ENCODE assay signal across 21 cellular contexts in genomic region chr4:73705721-73706120, GRCh38. TPM values are rescaled to one million over a fixed set of nuclear protein-coding genes. Genes with fewer than 3 reads are reported as not detected.
DNase-seq lines count a peak whose midpoint lies in the region; ATAC-seq, FAIRE-seq and TF ChIP-seq lines count a peak whose summit lies in the region.
"Had no signal": no experiment of that assay in that cellular context is flagged by ENCODE, and none has a peak within 500 bp of the region (broad histone marks: within the 10 kb centered on the region; RNA-seq: fewer than 3 reads in every experiment).

No MANE protein-coding gene starts in this region.

- H3K9me3 ChIP-seq in GM23248 (ENCODE audit: low read depth) (no peaks in the 10 kb centered on the region), PC-9 (ENCODE audit: insufficient read depth, low read depth) (peaks cover 4% of the 10 kb centered on the region; the same call in 1 of the 2 replicates), endothelial cell of umbilical vein (replicated peaks; ENCODE audit: control insufficient read depth, insufficient read depth, low read length) (no peaks in the 10 kb centered on the region)
- H3K9me3 ChIP-seq: testis had no signal

- no peak for FAIRE-seq in endothelial cell of umbilical vein (lab: Jason Lieb, UNC)

- peaks cover 70% of the 10 kb centered on the region for H3K4me1 Mint-ChIP-seq in osteocyte (ENCODE audit: unreplicated experiment)

- H2AFZ ChIP-seq in GM23248 (no peak overlapping the region), PC-9 (no peak overlapping the region), endothelial cell of umbilical vein (ENCODE audit: low read depth, low read length) (no peak overlapping the region)

- H4K20me1 ChIP-seq in GM23248 (ENCODE audit: insufficient read depth) (no peaks in the 10 kb centered on the region), PC-9 (ENCODE audit: insufficient read depth) (no peaks in the 10 kb centered on the region), endothelial cell of umbilical vein (replicated peaks; ENCODE audit: control insufficient read depth, extremely low read depth, insufficient read depth, low read length) (no peaks in the 10 kb centered on the region)

- no peaks in the 10 kb centered on the region for H3K36me3 Mint-ChIP-seq in osteocyte (ENCODE audit: unreplicated experiment)
- H3K36me3 Mint-ChIP-seq: activated naive CD4-positive, alpha-beta T cell treated with anti-CD3 and anti-CD28 coated beads, Interleukin-2, amount 50 U/mL, for 72 hours; CD8-positive, alpha-beta T cell had no signal

- H3K4me3 ChIP-seq in GM23248 (no peak overlapping the region), PC-9 (no peak overlapping the region), endothelial cell of umbilical vein (replicated peaks in 1 of 3; ENCODE audit: insufficient read depth in 1 of 3, low read depth in 1 of 3, low read length in 3 of 3) (no peak overlapping the region)
- H3K4me3 ChIP-seq: testis had no signal

- TF ChIP-seq CTCF in PC-9 (conservative IDR thresholded peaks at IDR 0.05) (no peak), endothelial cell of umbilical vein (IDR thresholded peaks at IDR 0.05; ENCODE audit: extremely low read depth in 1 of 2, insufficient read depth in 1 of 2, low read depth in 1 of 2, low read length in 2 of 2) (no peak), osteocyte (IDR thresholded peaks at IDR 0.05) (no peak)

- DNase-seq in GM23248 (peak; percentile 34), PC-9 (no peak), endothelial cell of umbilical vein (ENCODE audit: low read depth, low spot score) (no peak), osteocyte (ENCODE audit: extremely low spot score, unreplicated experiment) (no peak), NCI-H1417 (lab: John Stamatoyannopoulos, UW) (no peak), islet precursor cell (no peak)
- DNase-seq in stimulated activated CD4-positive, alpha-beta T cell treated with anti-CD3 and anti-CD28 coated beads, Interleukin-12 subunit alpha, Interleukin-12 subunit beta, amount 100 ng/mL, for 4 hours: no peak
- DNase-seq: activated CD4-positive, alpha-beta T cell treated with anti-CD3 and anti-CD28 coated beads, Interleukin-2, amount 10 ng/mL, durations not matched to agents 24 days and 14 days; CD8-positive, alpha-beta T cell; effector memory CD4-positive, alpha-beta T cell; KBM-7; NCI-H1694 treated with DMSO at 0.1 percent for 48 hours; NCI-H526 treated with DMSO at 0.1 percent for 48 hours; nephron progenitor cell; SHP77 treated with DMSO at 0.1 percent for 48 hours; stimulated activated CD4-positive, alpha-beta T cell treated with anti-CD3 and anti-CD28 coated beads, Interleukin-1b, Interleukin-23, amount 100 ng/mL, for 48 hours; T-helper 1 cell; testis had no signal

- H3K4me1 ChIP-seq in GM23248 (ENCODE audit: insufficient read depth): peaks cover 66% of the 10 kb centered on the region
- H3K4me1 ChIP-seq in PC-9 (replicated peaks; ENCODE audit: insufficient read depth): peaks cover 52% of the 10 kb centered on the region
- peaks cover 64% of the 10 kb centered on the region for H3K4me1 ChIP-seq in endothelial cell of umbilical vein (ENCODE audit: control insufficient read depth, extremely low read depth, insufficient read depth, low read length)
- H3K4me1 ChIP-seq: testis had no signal

- intact Hi-C loops in PC-9 (cut with micrococcal nuclease; ENCODE audit: unreplicated experiment) (loop anchor here (2.0 kb wide), 1 partner anchor 29 kb away; no protein-coding TSS in a partner anchor), endothelial cell of umbilical vein (cut with micrococcal nuclease) (loop anchor here (2.0 kb wide), 1 partner anchor 27 kb away; no protein-coding TSS in a partner anchor)

- H3K9ac ChIP-seq in GM23248 (no peak overlapping the region), endothelial cell of umbilical vein (replicated peaks; ENCODE audit: extremely low read depth, insufficient read depth, low read length) (no peak overlapping the region)

- peak overlapping the region; percentile 71 for H3K27ac Mint-ChIP-seq in osteocyte (ENCODE audit: unreplicated experiment)
- H3K27ac Mint-ChIP-seq: activated CD4-positive, alpha-beta T cell treated with anti-CD3 and anti-CD28 coated beads, Interleukin-2, amount 10 ng/mL, durations not matched to agents 24 days and 14 days; activated naive CD4-positive, alpha-beta T cell treated with anti-CD3 and anti-CD28 coated beads, Interleukin-2, amount 50 U/mL, for 72 hours; CD8-positive, alpha-beta T cell; nephron progenitor cell had no signal

- H3K27ac ChIP-seq in GM23248 (peak overlapping the region; percentile 93), PC-9 (peak overlapping the region; percentile 99), endothelial cell of umbilical vein (ENCODE audit: insufficient read depth, low read depth, low read length) (peak overlapping the region; percentile 70)
- H3K27ac ChIP-seq: testis had no signal

- H3K27me3 ChIP-seq in GM23248 (replicated peaks; ENCODE audit: insufficient read depth) (no peaks in the 10 kb centered on the region), PC-9 (ENCODE audit: insufficient read depth, low read depth) (no peaks in the 10 kb centered on the region), endothelial cell of umbilical vein (ENCODE audit: control insufficient read depth in 2 of 2, insufficient read depth in 2 of 2, low read length in 2 of 2) (no peaks in the 10 kb centered on the region)
- H3K27me3 ChIP-seq: testis had no signal

- H3K9me1 ChIP-seq in endothelial cell of umbilical vein (replicated peaks; ENCODE audit: control insufficient read depth, extremely low read depth, insufficient read depth, low read length): no peaks in the 10 kb centered on the region

- H3K36me3 ChIP-seq in GM23248 (ENCODE audit: low read depth): no peaks in the 10 kb centered on the region
- no peaks in the 10 kb centered on the region for H3K36me3 ChIP-seq in PC-9 (ENCODE audit: low read depth)
- no peaks in the 10 kb centered on the region for H3K36me3 ChIP-seq in endothelial cell of umbilical vein (ENCODE audit: control insufficient read depth in 2 of 2, extremely low read depth in 1 of 2, insufficient read depth in 2 of 2, low read length in 2 of 2)

- in situ Hi-C loops in GM23248 (cut with MboI): no loop called here

- 92 to 100% methylated on average over 1 of the region's 1 CpG for WGBS in GM23248 (ENCODE audit: low coverage in 1 of 2, low lambda C conversion rate in 2 of 2, missing lambda C conversion rate in 2 of 2), 2 experiments

- no peak overlapping the region for H3K4me3 Mint-ChIP-seq in osteocyte (ENCODE audit: unreplicated experiment)
- H3K4me3 Mint-ChIP-seq: activated CD4-positive, alpha-beta T cell treated with anti-CD3 and anti-CD28 coated beads, Interleukin-2, amount 10 ng/mL, durations not matched to agents 24 days and 14 days; CD8-positive, alpha-beta T cell; nephron progenitor cell had no signal

- H3K9me2 ChIP-seq in GM23248 (ENCODE audit: insufficient read depth) (no peaks in the 10 kb centered on the region), PC-9 (ENCODE audit: insufficient read depth) (no peaks in the 10 kb centered on the region)

- BruUV-seq in PC-9 (replicated peaks; lab: Mats Ljungman, UMichigan) (no TSS peak), endothelial cell of umbilical vein (replicated peaks; lab: Mats Ljungman, UMichigan) (no TSS peak)

- POLR2A ChIA-PET in PC-9 (lab: Charles Lee; ENCODE audit: unreplicated experiment): no interaction called here
- POLR2A ChIA-PET in endothelial cell of umbilical vein (lab: Charles Lee): no interaction called here

- H3K79me2 ChIP-seq in GM23248 (ENCODE audit: insufficient read depth) (no peaks in the 10 kb centered on the region), PC-9 (ENCODE audit: low read depth) (no peaks in the 10 kb centered on the region), endothelial cell of umbilical vein (ENCODE audit: control insufficient read depth, insufficient read depth, low read length) (no peaks in the 10 kb centered on the region)

- CTCF ChIA-PET in PC-9 (lab: Charles Lee): no interaction called here
- CTCF ChIA-PET in endothelial cell of umbilical vein (lab: Charles Lee): interaction anchor here (1.6 to 2.7 kb wide), 2 partner anchors 43 to 159 kb away, joined by 7 to 14 read pairs; no protein-coding TSS in a partner anchor

- peak overlapping the region; percentile 29 for H3K4me2 ChIP-seq in GM23248 (ENCODE audit: unreplicated experiment)
- no peak overlapping the region for H3K4me2 ChIP-seq in PC-9
- H3K4me2 ChIP-seq in endothelial cell of umbilical vein (ENCODE audit: insufficient read depth, low read length): peak overlapping the region; percentile 4

- H3F3A ChIP-seq in GM23248 (ENCODE audit: insufficient read depth) (peaks cover 56% of the 10 kb centered on the region), PC-9 (ENCODE audit: insufficient read depth, low read depth) (peaks cover 31% of the 10 kb centered on the region)

- H3K9me3 Mint-ChIP-seq in osteocyte (ENCODE audit: unreplicated experiment): no peaks in the 10 kb centered on the region
- H3K9me3 Mint-ChIP-seq: activated CD4-positive, alpha-beta T cell treated with anti-CD3 and anti-CD28 coated beads, Interleukin-2, amount 10 ng/mL, durations not matched to agents 24 days and 14 days; activated naive CD4-positive, alpha-beta T cell treated with anti-CD3 and anti-CD28 coated beads, Interleukin-2, amount 50 U/mL, for 72 hours; CD8-positive, alpha-beta T cell; nephron progenitor cell had no signal

- no peak for ATAC-seq in GM18909 (IDR thresholded peaks at IDR 0.05; ENCODE audit: poor library complexity, unreplicated experiment)
- ATAC-seq: activated naive CD4-positive, alpha-beta T cell treated with anti-CD3 and anti-CD28 coated beads, Interleukin-2, amount 50 U/mL, for 72 hours; CD8-positive, alpha-beta T cell; left lobe of liver had no signal

- dilution Hi-C loops in endothelial cell of umbilical vein (cut with MboI; ENCODE audit: extremely low pct_ligation_motif_present, low sequenced_read_pairs): no loop called here

- TF ChIP-seq POLR2A in endothelial cell of umbilical vein (IDR thresholded peaks at IDR 0.05; ENCODE audit: low read depth, low read length): no peak

- no peaks in the 10 kb centered on the region for H3K27me3 Mint-ChIP-seq in osteocyte (ENCODE audit: unreplicated experiment)
- H3K27me3 Mint-ChIP-seq: activated CD4-positive, alpha-beta T cell treated with anti-CD3 and anti-CD28 coated beads, Interleukin-2, amount 10 ng/mL, durations not matched to agents 24 days and 14 days had no signal

RNA-seq across cellular contexts. Expression of gene CXCL8, which starts 34.6 kb away (rescaled TPM):
- 20.0 TPM in 2 replicates for total RNA-seq in GM23248 (2014; rRNA removed; shearing (Covaris generic))
- polyA plus RNA-seq in GM23248 (2016; fragmentation: Nextera tagmentation; extraction: Ambion mirVana) (15.5 and 15.9 TPM in 2 replicates), endothelial cell of umbilical vein (3.4 and 6.4 TPM in 2 replicates)
- total RNA-seq in PC-9 (2021) (0.35 and 0.38 TPM in 2 replicates), endothelial cell of umbilical vein (5.2 and 12.6 TPM in 2 replicates), osteocyte (32.4 and 33.5 TPM in 2 replicates)
- 13.7 and 15.1 TPM in 2 replicates for polyA plus RNA-seq in endothelial cell of umbilical vein (2011; cell fraction: cytosol; rRNA removed)
- 15.6 and 21.3 TPM in 2 replicates for polyA plus RNA-seq in endothelial cell of umbilical vein (2011; cell fraction: nucleus; rRNA removed)
- polyA plus RNA-seq in endothelial cell of umbilical vein (2012): 35.7 and 56.4 TPM in 2 replicates
- polyA minus RNA-seq in endothelial cell of umbilical vein: 18.1 and 19.6 TPM in 2 replicates
- 6.1 TPM for polyA minus RNA-seq in endothelial cell of umbilical vein (2011; cell fraction: cytosol; rRNA and poly(A)+ RNA removed)
- polyA minus RNA-seq in endothelial cell of umbilical vein (2011; cell fraction: nucleus; rRNA and poly(A)+ RNA removed): 14.4 and 30.7 TPM in 2 replicates
- total RNA-seq: testis had no signal
